ENCODE assay signal across 1 cellular context in genomic region chr10:100333821-100334469, GRCh38.
A peak's percentile ranks its signal among the peaks of the same experiment; 100 is the strongest.
TF ChIP-seq lines count a peak whose summit lies in the region.

No MANE protein-coding gene starts in this region.

TF ChIP-seq in HepG2, 621 proteins besides CTCF, POLR2A, EP300 and RAD21:
- TF ChIP-seq MNT (IDR thresholded peaks at IDR 0.05) (peak; percentile 56; the same call in 1 of the 2 replicates), LCORL (IDR thresholded peaks at IDR 0.05) (no peak), LCORL (CRISPR knock-in tag; IDR thresholded peaks at IDR 0.05) (no peak), NR3C1 (CRISPR knock-in tag; IDR thresholded peaks at IDR 0.05) (no peak)
